Comparison of ENCODE assay signal across 9 cellular contexts in the genomic region with DNA sequence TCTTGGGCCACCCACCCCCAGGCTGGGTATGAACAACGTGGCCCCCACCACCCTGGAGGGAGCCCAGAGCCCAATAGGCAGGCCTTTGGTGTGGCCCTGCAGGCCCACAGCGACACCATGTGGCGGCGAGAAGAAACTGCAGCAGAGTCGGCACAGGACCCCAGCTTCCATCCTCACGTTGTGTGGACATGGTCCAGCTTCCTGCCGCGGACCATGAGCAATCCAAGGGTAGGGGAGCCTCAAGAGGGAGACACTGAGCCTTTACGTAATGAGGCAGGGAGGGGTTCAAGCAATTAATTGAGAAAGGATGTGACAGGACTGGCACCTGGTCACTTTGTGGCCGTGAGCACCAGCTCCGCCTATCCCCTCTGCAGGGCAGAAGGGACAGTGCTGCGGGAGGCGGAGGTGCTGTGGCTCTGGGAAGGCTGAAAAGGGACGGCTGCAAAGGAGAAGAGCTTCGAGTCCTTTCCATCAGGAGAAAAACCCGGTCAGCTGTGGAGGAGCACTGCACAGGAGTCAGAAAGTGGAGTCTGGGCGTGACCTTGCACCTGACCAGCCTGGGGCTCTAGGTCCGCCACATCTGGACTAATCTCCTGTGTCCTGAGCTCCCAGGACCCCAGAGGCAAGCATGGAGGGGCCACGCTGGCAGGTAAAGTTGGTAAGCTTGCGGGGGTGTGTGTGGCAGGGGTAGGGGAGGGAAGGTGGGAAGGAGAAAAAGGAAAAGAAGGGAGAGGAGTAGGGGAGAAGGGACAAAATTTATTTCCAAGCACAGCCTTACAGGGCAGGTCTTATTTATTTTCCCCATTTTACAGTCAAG. TPM values are rescaled to one million over a fixed set of nuclear protein-coding genes. Genes with fewer than 3 reads are reported as not detected.
A peak's percentile ranks its signal among the peaks of the same experiment; 100 is the strongest.
DNase-seq lines count a peak whose midpoint lies in the region; ATAC-seq lines count a peak whose summit lies in the region.
"Had no signal": no experiment of that assay in that cellular context is flagged by ENCODE, and none has a peak within 500 bp of the region (broad histone marks: within the 10 kb centered on the region; RNA-seq: fewer than 3 reads in every experiment).

No MANE protein-coding gene starts in this region.

- H3K27ac ChIP-seq in CD8-positive, alpha-beta memory T cell (ENCODE audit: low read depth, low read length) = no peak overlapping the region
- no peak overlapping the region for H3K27ac ChIP-seq in right cardiac atrium (ENCODE audit: low read length)

- peak in 4 of 5 donors; percentile 4 to 11 (median 10) for DNase-seq in CD8-positive, alpha-beta memory T cell
- DNase-seq in NCI-H774 (lab: John Stamatoyannopoulos, UW) (peak; percentile 39), amygdala (lab: John Stamatoyannopoulos, UW) (peak in 30 of 56 donors; percentile 5 to 59 (median 26)), right cardiac atrium (peak; percentile 53 to 81 (median 69)), putamen (ENCODE audit: low spot score) (peak; percentile 23), NCI-H128 (lab: John Stamatoyannopoulos, UW; ENCODE audit: unreplicated experiment) (no peak)

- no peak overlapping the region for H3K4me3 ChIP-seq in CD8-positive, alpha-beta memory T cell (ENCODE audit: low read length)
- H3K4me3 ChIP-seq in right cardiac atrium (ENCODE audit: low read length) = no peak overlapping the region

- peaks cover 16 to 20% of the 10 kb centered on the region in 2 donors for H3K27me3 Mint-ChIP-seq in CD8-positive, alpha-beta memory T cell

- H3K9me3 Mint-ChIP-seq in CD8-positive, alpha-beta memory T cell = no peaks in the 10 kb centered on the region

- H3K36me3 Mint-ChIP-seq in CD8-positive, alpha-beta memory T cell = no peaks in the 10 kb centered on the region

- H3K27me3 ChIP-seq in CD8-positive, alpha-beta memory T cell (ENCODE audit: insufficient read depth, low read length, poor library complexity, severe bottlenecking) = no peaks in the 10 kb centered on the region
- H3K27me3 ChIP-seq in right cardiac atrium (ENCODE audit: control insufficient read depth, insufficient read depth) = no peaks in the 10 kb centered on the region

- CTCF ChIA-PET in CD8-positive, alpha-beta memory T cell (lab: Charles Lee) = interaction anchor here (1.0 to 2.2 kb wide), 2 partner anchors 594 to 1430 kb away, joined by 3 to 8 read pairs; no protein-coding TSS in a partner anchor

- no peaks in the 10 kb centered on the region for H3K9me3 ChIP-seq in CD8-positive, alpha-beta memory T cell (ENCODE audit: low read length)
- no peaks in the 10 kb centered on the region for H3K9me3 ChIP-seq in right cardiac atrium (ENCODE audit: control insufficient read depth, low read length)

- peak; percentile 80 for ATAC-seq in GM18867 (IDR thresholded peaks at IDR 0.05; ENCODE audit: unreplicated experiment)
- ATAC-seq in HG03175 (IDR thresholded peaks at IDR 0.05; ENCODE audit: unreplicated experiment) = peak; percentile 80
- ATAC-seq in right cardiac atrium = peak; percentile 67 to 76

- no peak overlapping the region for H3K27ac Mint-ChIP-seq in CD8-positive, alpha-beta memory T cell

- POLR2A ChIA-PET in CD8-positive, alpha-beta memory T cell (lab: Charles Lee) = no interaction called here

- WGBS in right cardiac atrium = 32% methylated on average over 20 of the region's 20 CpGs

- H3K36me3 ChIP-seq in CD8-positive, alpha-beta memory T cell (ENCODE audit: insufficient read depth, low read length) = no peaks in the 10 kb centered on the region

- intact Hi-C loops in right cardiac atrium (cut with DNase I) = loop anchor here in 3 of 4 donors (2.0 to 10.0 kb wide), 2 partner anchors 70 to 162 kb away; no protein-coding TSS in a partner anchor

- no peaks in the 10 kb centered on the region for H3K4me1 ChIP-seq in CD8-positive, alpha-beta memory T cell (ENCODE audit: insufficient read depth, low read length)
- no peaks in the 10 kb centered on the region for H3K4me1 ChIP-seq in right cardiac atrium (ENCODE audit: control insufficient read depth, insufficient read depth, low read length)

- no peak overlapping the region for H3K4me3 Mint-ChIP-seq in CD8-positive, alpha-beta memory T cell

- H3K4me1 Mint-ChIP-seq in CD8-positive, alpha-beta memory T cell = no peaks in the 10 kb centered on the region

RNA-seq across cellular contexts. Expression of gene TMEM37, which starts 44.9 kb away (rescaled TPM):
- total RNA-seq in CD8-positive, alpha-beta memory T cell = not detected
- polyA plus RNA-seq in CD8-positive, alpha-beta memory T cell = not detected
- 1 to 10 TPM; 4.7 to 9.6 (median 7.5) TPM for total RNA-seq in right cardiac atrium
- 8.2 TPM for polyA plus RNA-seq in right cardiac atrium

RNA-seq across cellular contexts. Expression of gene SCTR, which starts 47.8 kb away (rescaled TPM):
- total RNA-seq in CD8-positive, alpha-beta memory T cell = not detected
- not detected for polyA plus RNA-seq in CD8-positive, alpha-beta memory T cell
- under 1 TPM in 2 of 4 donors, not detected in 2; 0.38 to 0.40 TPM for total RNA-seq in right cardiac atrium
- 0.50 TPM for polyA plus RNA-seq in right cardiac atrium
- total RNA-seq: subcutaneous adipose tissue had no signal

Comparison
In these comparisons a context has a peak if more than half of its experiments do, and no peak if none do; other contexts are left out.
1. RNA of gene TMEM37, which starts 44.9 kb away (total RNA-seq): 4.7 to 9.6 TPM in right cardiac atrium; not detected in CD8-positive, alpha-beta memory T cell; every median in the first group is over 4 times any median in the second.
2. Peak in every context shown above with its lines, with median percentiles within 50 percentile points of each other: ATAC-seq.